1 cellular context compared by ENCODE assay signal in genomic region chr3:141104151-141104741, GRCh38.
TF ChIP-seq lines count a peak whose summit lies in the region.

No MANE protein-coding gene starts in this region.

TF ChIP-seq in GM23338, 12 proteins besides CTCF, POLR2A, EP300 and RAD21 (continued from another document):
- no peak for TF ChIP-seq ETS1 (IDR thresholded peaks at IDR 0.05)
- TF ChIP-seq ZNF462 (CRISPR knock-in tag; IDR thresholded peaks at IDR 0.05) = no peak
- no peak for TF ChIP-seq JUNB (IDR thresholded peaks at IDR 0.05; ENCODE audit: unreplicated experiment)
